18 cellular contexts compared by ENCODE assay signal in genomic region chr14:68908201-68908600, GRCh38.
"Had no signal": no experiment of that assay in that cellular context is flagged by ENCODE, and none has a peak within 500 bp of the region (broad histone marks: within the 10 kb centered on the region; RNA-seq: fewer than 3 reads in every experiment).

No MANE protein-coding gene starts in this region.

- H3K27ac Mint-ChIP-seq: activated CD4-positive, alpha-beta memory T cell treated with anti-CD3 and anti-CD28 coated beads, Interleukin-2, amount 10 ng/mL, durations not matched to agents 7 days and 5 days; neural progenitor cell; type B pancreatic cell had no signal

- H3K27me3 Mint-ChIP-seq: activated CD4-positive, alpha-beta memory T cell treated with anti-CD3 and anti-CD28 coated beads, Interleukin-2, amount 10 ng/mL, durations not matched to agents 7 days and 5 days; central memory CD8-positive, alpha-beta T cell; type B pancreatic cell had no signal

- H3K4me2 ChIP-seq: neural progenitor cell had no signal

- H3K9me3 ChIP-seq: left ventricle myocardium inferior, right atrium auricular region, SJSA1 had no signal

- H2AFZ ChIP-seq: neural progenitor cell, parathyroid adenoma had no signal

- H3K79me2 ChIP-seq: parathyroid adenoma had no signal

- H3K4me1 ChIP-seq: neural progenitor cell, parathyroid adenoma had no signal

- H3K4me3 ChIP-seq: left ventricle myocardium inferior, neural progenitor cell, right atrium auricular region, SJSA1 had no signal

- H3K27me3 ChIP-seq: neural progenitor cell, right atrium auricular region, SJSA1 had no signal

- H3K27ac ChIP-seq: left ventricle myocardium inferior, neural progenitor cell, parathyroid adenoma, right atrium auricular region, SJSA1 had no signal

- H3K4me3 Mint-ChIP-seq: activated CD4-positive, alpha-beta memory T cell treated with anti-CD3 and anti-CD28 coated beads, Interleukin-2, amount 10 ng/mL, durations not matched to agents 7 days and 5 days; central memory CD8-positive, alpha-beta T cell; neural progenitor cell; type B pancreatic cell had no signal

- FAIRE-seq: islet of Langerhans, small intestine had no signal

- H3K9me3 Mint-ChIP-seq: activated CD4-positive, alpha-beta memory T cell treated with anti-CD3 and anti-CD28 coated beads, Interleukin-2, amount 10 ng/mL, durations not matched to agents 7 days and 5 days; central memory CD8-positive, alpha-beta T cell; neural progenitor cell; type B pancreatic cell had no signal

- H3K9ac ChIP-seq: neural progenitor cell, parathyroid adenoma had no signal

- DNase-seq: activated CD4-positive, alpha-beta memory T cell treated with anti-CD3 and anti-CD28 coated beads, Interleukin-2, amount 10 ng/mL, durations not matched to agents 7 days and 5 days; activated CD4-positive, alpha-beta T cell treated with anti-CD3 and anti-CD28 coated beads for 1 hour; activated gamma-delta T cell; activated T-cell treated with anti-CD3 and anti-CD28 coated beads, Interleukin-2, amount 50 U/mL, for 48 hours; dermis blood vessel endothelial cell; erythroblast; head of caudate nucleus; left ventricle myocardium inferior; mesendoderm; small intestine; SW 1271 had no signal
